In the genomic region with DNA sequence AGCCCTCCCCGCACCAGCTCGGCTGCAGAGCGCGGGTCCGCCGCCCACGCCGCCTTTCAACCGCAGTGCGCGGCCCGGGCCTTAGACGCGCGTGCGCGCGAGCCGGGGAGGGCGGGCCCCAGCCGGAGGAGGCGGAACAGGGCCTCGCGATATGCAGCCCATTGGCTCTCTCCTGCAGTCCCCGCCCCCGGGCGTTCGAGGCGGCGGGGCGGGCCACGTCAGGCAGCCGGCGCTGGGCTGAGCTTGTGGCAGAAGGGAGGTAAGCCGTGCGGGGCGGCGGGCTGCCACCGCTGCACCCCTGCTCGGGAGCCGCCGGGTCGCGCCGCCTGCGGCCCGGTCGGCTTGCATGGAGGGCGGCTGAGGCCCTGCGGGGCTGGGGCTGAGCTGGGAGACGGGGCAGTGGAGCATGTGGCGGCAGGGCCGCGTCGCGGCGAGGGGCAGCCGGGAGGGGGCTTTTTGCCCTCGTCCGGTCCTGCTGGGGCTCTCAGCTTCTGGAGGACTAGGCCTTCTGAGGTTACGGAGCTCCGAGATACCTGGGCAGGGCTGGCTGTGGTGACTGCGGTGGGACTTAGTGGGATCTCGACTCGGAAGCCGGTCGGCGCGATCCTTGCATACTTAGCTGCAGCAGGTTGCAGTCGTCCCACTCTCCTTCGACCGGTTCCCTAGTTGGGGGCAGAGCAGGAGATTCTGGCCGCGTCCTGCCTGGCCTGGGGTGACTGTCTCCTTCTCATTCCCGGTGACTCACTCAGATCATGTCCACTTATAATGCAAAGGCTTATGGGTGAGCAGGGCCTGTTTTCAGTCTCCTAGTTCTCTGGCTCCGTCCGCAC, we compare ENCODE assay signal across 1 cellular context.
A peak's percentile ranks its signal among the peaks of the same experiment; 100 is the strongest.
TF ChIP-seq lines count a peak whose summit lies in the region.

A gene with protein sequence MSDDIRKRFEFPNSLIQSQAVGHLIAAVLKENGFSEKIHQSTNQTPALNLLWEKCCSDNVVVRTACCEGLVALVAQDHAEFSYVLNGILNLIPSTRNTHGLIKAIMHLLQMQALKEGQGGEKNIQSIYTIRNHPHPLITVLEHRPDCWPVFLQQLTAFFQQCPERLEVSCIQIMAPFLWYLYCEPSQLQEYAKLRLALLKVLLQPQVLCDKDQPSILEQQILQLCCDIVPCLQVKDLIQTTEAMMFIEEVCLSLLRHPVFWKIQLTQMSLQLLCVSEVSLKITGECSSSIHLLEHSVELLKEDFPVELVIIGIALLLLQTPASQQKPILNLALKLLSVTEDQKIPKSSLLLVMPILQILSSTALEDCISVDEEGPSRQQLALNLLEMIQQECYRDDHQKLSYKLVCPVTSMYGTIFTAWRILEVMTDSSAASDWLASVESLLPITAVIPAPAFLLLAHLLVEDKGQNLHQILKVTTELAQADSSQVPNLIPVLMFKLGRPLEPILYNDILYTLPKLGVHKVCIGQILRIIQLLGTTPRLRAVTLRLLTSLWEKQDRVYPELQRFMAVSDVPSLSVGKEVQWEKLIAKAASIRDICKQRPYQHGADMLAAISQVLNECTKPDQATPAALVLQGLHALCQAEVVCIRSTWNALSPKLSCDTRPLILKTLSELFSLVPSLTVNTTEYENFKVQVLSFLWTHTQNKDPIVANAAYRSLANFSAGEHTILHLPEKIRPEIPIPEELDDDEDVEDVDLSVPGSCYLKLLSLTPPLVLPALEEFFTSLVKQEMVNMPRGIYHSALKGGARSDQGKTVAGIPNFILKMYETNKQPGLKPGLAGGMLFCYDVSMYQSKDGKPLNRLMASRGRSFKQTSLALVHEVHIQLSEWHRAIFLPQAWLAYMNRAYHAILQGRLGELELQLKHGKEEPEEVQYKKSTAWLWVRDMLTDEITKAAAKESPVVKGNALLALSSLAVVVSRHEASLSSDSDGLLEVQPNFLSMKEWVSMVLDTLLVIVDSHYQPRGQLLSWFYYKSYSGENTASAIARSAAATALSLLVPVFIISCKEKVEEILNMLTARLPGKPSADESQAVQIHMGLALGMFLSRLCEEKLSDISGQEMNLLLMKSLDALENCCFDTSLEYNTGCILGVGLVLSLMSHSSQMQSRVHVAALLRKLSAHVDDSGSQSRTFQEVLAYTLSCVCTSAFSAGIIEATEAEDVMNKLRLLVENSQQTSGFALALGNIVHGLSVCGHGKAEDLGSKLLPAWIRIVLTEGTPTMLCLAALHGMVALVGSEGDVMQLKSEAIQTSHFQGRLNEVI (N-terminal part only) (plus strand): TSS at position 225 of the 830 bp plus-strand sequence. CDS start 31,095 bp downstream, outside the sequence.

TF ChIP-seq in HepG2, 621 proteins besides CTCF, POLR2A, EP300 and RAD21 (continued from another document and continues in another):
- TF ChIP-seq, protein P1, sequence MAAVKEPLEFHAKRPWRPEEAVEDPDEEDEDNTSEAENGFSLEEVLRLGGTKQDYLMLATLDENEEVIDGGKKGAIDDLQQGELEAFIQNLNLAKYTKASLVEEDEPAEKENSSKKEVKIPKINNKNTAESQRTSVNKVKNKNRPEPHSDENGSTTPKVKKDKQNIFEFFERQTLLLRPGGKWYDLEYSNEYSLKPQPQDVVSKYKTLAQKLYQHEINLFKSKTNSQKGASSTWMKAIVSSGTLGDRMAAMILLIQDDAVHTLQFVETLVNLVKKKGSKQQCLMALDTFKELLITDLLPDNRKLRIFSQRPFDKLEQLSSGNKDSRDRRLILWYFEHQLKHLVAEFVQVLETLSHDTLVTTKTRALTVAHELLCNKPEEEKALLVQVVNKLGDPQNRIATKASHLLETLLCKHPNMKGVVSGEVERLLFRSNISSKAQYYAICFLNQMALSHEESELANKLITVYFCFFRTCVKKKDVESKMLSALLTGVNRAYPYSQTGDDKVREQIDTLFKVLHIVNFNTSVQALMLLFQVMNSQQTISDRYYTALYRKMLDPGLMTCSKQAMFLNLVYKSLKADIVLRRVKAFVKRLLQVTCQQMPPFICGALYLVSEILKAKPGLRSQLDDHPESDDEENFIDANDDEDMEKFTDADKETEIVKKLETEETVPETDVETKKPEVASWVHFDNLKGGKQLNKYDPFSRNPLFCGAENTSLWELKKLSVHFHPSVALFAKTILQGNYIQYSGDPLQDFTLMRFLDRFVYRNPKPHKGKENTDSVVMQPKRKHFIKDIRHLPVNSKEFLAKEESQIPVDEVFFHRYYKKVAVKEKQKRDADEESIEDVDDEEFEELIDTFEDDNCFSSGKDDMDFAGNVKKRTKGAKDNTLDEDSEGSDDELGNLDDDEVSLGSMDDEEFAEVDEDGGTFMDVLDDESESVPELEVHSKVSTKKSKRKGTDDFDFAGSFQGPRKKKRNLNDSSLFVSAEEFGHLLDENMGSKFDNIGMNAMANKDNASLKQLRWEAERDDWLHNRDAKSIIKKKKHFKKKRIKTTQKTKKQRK (IDR thresholded peaks at IDR 0.05; ENCODE audit: low read length) = no peak
- TF ChIP-seq SKI (IDR thresholded peaks at IDR 0.05; ENCODE audit: partially characterized antibody) (peak; percentile 52), ZNF878 (CRISPR knock-in tag; IDR thresholded peaks at IDR 0.05) (no peak), YY1 (IDR thresholded peaks at IDR 0.05; ENCODE audit: insufficient read depth, insufficient replicate concordance, low read depth, low read length) (peak; percentile 64), MTF2 (CRISPR knock-in tag; IDR thresholded peaks at IDR 0.05; ENCODE audit: borderline replicate concordance) (0 out of 2 replicates have a peak, but pooled peaks have one; percentile 36), ZNF720 (CRISPR knock-in tag; IDR thresholded peaks at IDR 0.05) (no peak), ZNF713 (CRISPR knock-in tag; IDR thresholded peaks at IDR 0.05) (no peak), NFE2L1 (CRISPR knock-in tag; IDR thresholded peaks at IDR 0.05; ENCODE audit: borderline replicate concordance) (no peak), DNMT3B (CRISPR knock-in tag; conservative IDR thresholded peaks at IDR 0.05) (no peak), ZNF44 (CRISPR knock-in tag; IDR thresholded peaks at IDR 0.05) (no peak), ZBTB20 (CRISPR knock-in tag; IDR thresholded peaks at IDR 0.05; ENCODE audit: borderline replicate concordance, low read depth) (no peak), FOXA1 (IDR thresholded peaks at IDR 0.05) (no peak), FOXA1 (CRISPR knock-in tag; IDR thresholded peaks at IDR 0.05) (no peak), POGZ (CRISPR knock-in tag; IDR thresholded peaks at IDR 0.05) (peak; percentile 28; the same call in 1 of the 2 replicates), HOXA9 (CRISPR knock-in tag; IDR thresholded peaks at IDR 0.05; ENCODE audit: borderline replicate concordance) (no peak), SSRP1 (CRISPR knock-in tag; IDR thresholded peaks at IDR 0.05) (no peak), GABPA (IDR thresholded peaks at IDR 0.05; ENCODE audit: low read depth, low read length) (no peak), GABPA (CRISPR knock-in tag; IDR thresholded peaks at IDR 0.05; ENCODE audit: low read depth) (no peak), RFX3 (CRISPR knock-in tag; IDR thresholded peaks at IDR 0.05) (no peak), ZSCAN30 (CRISPR knock-in tag; IDR thresholded peaks at IDR 0.05) (no peak), ZNF543 (CRISPR knock-in tag; IDR thresholded peaks at IDR 0.05) (peak; percentile 50; the same call in 1 of the 2 replicates), POLR2G (IDR thresholded peaks at IDR 0.05; ENCODE audit: low read depth, low read length) (peak; percentile 97), GATA4 (IDR thresholded peaks at IDR 0.05; ENCODE audit: borderline replicate concordance, low read depth) (peak; percentile 51; the same call in 1 of the 2 replicates), TCF12 (IDR thresholded peaks at IDR 0.05) (no peak), TCF12 (CRISPR knock-in tag; IDR thresholded peaks at IDR 0.05) (peak; percentile 85; the same call in 1 of the 2 replicates), SIX1 (CRISPR knock-in tag; IDR thresholded peaks at IDR 0.05; ENCODE audit: borderline replicate concordance) (0 out of 2 replicates have a peak, but pooled peaks have one; percentile 21)
- TF ChIP-seq, protein P2, sequence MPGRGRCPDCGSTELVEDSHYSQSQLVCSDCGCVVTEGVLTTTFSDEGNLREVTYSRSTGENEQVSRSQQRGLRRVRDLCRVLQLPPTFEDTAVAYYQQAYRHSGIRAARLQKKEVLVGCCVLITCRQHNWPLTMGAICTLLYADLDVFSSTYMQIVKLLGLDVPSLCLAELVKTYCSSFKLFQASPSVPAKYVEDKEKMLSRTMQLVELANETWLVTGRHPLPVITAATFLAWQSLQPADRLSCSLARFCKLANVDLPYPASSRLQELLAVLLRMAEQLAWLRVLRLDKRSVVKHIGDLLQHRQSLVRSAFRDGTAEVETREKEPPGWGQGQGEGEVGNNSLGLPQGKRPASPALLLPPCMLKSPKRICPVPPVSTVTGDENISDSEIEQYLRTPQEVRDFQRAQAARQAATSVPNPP (CRISPR knock-in tag; IDR thresholded peaks at IDR 0.05) = peak; percentile 97
- TF ChIP-seq, protein P3, sequence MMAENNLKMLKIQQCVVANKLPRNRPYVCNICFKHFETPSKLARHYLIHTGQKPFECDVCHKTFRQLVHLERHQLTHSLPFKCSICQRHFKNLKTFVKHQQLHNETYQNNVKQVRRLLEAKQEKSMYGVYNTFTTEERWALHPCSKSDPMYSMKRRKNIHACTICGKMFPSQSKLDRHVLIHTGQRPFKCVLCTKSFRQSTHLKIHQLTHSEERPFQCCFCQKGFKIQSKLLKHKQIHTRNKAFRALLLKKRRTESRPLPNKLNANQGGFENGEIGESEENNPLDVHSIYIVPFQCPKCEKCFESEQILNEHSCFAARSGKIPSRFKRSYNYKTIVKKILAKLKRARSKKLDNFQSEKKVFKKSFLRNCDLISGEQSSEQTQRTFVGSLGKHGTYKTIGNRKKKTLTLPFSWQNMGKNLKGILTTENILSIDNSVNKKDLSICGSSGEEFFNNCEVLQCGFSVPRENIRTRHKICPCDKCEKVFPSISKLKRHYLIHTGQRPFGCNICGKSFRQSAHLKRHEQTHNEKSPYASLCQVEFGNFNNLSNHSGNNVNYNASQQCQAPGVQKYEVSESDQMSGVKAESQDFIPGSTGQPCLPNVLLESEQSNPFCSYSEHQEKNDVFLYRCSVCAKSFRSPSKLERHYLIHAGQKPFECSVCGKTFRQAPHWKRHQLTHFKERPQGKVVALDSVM (CRISPR knock-in tag; IDR thresholded peaks at IDR 0.05) = 0 out of 2 replicates have a peak, but pooled peaks have one; percentile 20
- TF ChIP-seq, protein P4, sequence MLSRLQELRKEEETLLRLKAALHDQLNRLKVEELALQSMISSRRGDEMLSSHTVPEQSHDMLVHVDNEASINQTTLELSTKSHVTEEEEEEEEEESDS (CRISPR knock-in tag; IDR thresholded peaks at IDR 0.05; ENCODE audit: borderline replicate concordance) = peak; percentile 92; the same call in 1 of the 2 replicates
- TF ChIP-seq, protein P5, sequence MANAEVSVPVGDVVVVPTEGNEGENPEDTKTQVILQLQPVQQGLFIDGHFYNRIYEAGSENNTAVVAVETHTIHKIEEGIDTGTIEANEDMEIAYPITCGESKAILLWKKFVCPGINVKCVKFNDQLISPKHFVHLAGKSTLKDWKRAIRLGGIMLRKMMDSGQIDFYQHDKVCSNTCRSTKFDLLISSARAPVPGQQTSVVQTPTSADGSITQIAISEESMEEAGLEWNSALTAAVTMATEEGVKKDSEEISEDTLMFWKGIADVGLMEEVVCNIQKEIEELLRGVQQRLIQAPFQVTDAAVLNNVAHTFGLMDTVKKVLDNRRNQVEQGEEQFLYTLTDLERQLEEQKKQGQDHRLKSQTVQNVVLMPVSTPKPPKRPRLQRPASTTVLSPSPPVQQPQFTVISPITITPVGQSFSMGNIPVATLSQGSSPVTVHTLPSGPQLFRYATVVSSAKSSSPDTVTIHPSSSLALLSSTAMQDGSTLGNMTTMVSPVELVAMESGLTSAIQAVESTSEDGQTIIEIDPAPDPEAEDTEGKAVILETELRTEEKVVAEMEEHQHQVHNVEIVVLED (CRISPR knock-in tag; IDR thresholded peaks at IDR 0.05; ENCODE audit: borderline replicate concordance) = peak; percentile 68
- TF ChIP-seq, protein P6, sequence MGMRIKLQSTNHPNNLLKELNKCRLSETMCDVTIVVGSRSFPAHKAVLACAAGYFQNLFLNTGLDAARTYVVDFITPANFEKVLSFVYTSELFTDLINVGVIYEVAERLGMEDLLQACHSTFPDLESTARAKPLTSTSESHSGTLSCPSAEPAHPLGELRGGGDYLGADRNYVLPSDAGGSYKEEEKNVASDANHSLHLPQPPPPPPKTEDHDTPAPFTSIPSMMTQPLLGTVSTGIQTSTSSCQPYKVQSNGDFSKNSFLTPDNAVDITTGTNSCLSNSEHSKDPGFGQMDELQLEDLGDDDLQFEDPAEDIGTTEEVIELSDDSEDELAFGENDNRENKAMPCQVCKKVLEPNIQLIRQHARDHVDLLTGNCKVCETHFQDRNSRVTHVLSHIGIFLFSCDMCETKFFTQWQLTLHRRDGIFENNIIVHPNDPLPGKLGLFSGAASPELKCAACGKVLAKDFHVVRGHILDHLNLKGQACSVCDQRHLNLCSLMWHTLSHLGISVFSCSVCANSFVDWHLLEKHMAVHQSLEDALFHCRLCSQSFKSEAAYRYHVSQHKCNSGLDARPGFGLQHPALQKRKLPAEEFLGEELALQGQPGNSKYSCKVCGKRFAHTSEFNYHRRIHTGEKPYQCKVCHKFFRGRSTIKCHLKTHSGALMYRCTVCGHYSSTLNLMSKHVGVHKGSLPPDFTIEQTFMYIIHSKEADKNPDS (CRISPR knock-in tag; IDR thresholded peaks at IDR 0.05) = peak; percentile 41; the same call in 1 of the 2 replicates
- TF ChIP-seq, protein P7, sequence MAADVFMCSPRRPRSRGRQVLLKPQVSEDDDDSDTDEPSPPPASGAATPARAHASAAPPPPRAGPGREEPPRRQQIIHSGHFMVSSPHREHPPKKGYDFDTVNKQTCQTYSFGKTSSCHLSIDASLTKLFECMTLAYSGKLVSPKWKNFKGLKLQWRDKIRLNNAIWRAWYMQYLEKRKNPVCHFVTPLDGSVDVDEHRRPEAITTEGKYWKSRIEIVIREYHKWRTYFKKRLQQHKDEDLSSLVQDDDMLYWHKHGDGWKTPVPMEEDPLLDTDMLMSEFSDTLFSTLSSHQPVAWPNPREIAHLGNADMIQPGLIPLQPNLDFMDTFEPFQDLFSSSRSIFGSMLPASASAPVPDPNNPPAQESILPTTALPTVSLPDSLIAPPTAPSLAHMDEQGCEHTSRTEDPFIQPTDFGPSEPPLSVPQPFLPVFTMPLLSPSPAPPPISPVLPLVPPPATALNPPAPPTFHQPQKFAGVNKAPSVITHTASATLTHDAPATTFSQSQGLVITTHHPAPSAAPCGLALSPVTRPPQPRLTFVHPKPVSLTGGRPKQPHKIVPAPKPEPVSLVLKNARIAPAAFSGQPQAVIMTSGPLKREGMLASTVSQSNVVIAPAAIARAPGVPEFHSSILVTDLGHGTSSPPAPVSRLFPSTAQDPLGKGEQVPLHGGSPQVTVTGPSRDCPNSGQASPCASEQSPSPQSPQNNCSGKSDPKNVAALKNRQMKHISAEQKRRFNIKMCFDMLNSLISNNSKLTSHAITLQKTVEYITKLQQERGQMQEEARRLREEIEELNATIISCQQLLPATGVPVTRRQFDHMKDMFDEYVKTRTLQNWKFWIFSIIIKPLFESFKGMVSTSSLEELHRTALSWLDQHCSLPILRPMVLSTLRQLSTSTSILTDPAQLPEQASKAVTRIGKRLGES (CRISPR knock-in tag; IDR thresholded peaks at IDR 0.05; ENCODE audit: borderline replicate concordance) = peak; percentile 27; the same call in 1 of the 2 replicates
- TF ChIP-seq, protein P8, sequence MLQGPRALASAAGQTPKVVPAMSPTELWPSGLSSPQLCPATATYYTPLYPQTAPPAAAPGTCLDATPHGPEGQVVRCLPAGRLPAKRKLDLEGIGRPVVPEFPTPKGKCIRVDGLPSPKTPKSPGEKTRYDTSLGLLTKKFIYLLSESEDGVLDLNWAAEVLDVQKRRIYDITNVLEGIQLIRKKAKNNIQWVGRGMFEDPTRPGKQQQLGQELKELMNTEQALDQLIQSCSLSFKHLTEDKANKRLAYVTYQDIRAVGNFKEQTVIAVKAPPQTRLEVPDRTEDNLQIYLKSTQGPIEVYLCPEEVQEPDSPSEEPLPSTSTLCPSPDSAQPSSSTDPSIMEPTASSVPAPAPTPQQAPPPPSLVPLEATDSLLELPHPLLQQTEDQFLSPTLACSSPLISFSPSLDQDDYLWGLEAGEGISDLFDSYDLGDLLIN (CRISPR knock-in tag; IDR thresholded peaks at IDR 0.05; ENCODE audit: borderline replicate concordance) = no peak
